ENCODE assay signal across 19 cellular contexts in the genomic region with DNA sequence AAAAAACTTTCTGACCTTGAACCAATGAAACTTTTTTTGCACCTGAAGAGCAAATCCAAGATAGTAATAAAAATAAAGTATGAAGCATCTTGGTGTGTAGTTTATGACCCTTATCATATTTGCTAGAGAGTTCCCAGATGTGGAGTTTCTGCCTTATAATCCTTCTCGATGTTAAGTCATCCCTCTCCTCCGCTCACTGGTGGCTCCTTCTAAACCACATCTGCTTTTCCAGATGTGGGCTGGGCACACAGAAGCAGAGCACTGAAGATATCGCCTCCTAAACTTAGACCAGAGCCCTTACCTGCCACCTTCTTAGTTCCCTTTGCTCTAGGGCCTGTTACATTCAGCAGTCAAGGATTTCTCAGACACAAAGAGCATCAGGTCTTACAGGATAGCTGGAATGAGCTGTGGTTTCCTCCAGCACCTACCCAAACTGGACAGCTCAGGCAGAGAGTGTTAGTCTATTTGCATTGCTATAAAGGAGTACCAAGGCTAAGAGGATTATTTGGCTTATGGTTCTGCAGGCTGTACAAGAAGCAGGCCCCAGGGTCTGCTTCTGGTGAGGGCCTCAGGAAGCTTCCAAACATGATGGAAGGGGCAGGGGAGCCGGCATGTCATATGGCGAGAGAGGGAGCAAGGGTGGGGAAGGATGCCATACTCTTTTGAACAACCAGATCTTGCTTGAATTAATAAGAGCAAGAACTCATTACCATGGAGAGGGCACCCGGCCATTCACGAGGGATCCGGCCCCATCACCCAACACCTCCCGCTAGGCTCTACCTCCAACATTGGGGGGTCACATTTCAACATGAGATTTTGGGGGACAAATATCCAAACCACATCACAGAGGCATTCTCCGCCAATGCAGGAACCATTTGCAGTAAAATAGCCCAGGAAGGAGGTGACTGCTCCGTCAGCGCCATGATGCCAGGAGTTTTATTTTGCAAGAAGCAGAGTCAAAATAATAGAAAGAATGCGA.
DNase-seq lines count a peak whose midpoint lies in the region; ATAC-seq, FAIRE-seq and TF ChIP-seq lines count a peak whose summit lies in the region.
"Had no signal": no experiment of that assay in that cellular context is flagged by ENCODE, and none has a peak within 500 bp of the region (broad histone marks: within the 10 kb centered on the region; RNA-seq: fewer than 3 reads in every experiment).

No MANE protein-coding gene starts in this region.

- H3K4me2 ChIP-seq in SK-N-SH: no peak overlapping the region
- no peak overlapping the region for H3K4me2 ChIP-seq in K562 (ENCODE audit: insufficient read depth, low read length)

- BruUV-seq in K562 (replicated peaks; lab: Mats Ljungman, UMichigan): no TSS peak

- H3K4me1 ChIP-seq in SK-N-SH (ENCODE audit: control insufficient read depth in 1 of 2, insufficient read depth in 2 of 2, low read depth in 1 of 2, low read length in 1 of 2): no peaks in the 10 kb centered on the region; a peak in 2 of 4 replicates
- H3K4me1 ChIP-seq in K562 (replicated peaks in 1 of 2; ENCODE audit: control insufficient read depth in 2 of 2, insufficient read depth in 2 of 2, low read length in 2 of 2): peaks cover 0 to 6% of the 10 kb centered on the region in 2 experiments; a peak in 1 of 5 replicates
- H3K4me1 ChIP-seq in kidney (ENCODE audit: control insufficient read depth in 1 of 2, insufficient read depth in 1 of 2, low read depth in 1 of 2, low read length in 2 of 2): no peaks in the 10 kb centered on the region
- no peaks in the 10 kb centered on the region for H3K4me1 ChIP-seq in vagina

- no peak overlapping the region for H3K9ac ChIP-seq in SK-N-SH
- H3K9ac ChIP-seq in K562 (ENCODE audit: insufficient read depth in 1 of 2, low read depth in 2 of 2, low read length in 2 of 2): no peak overlapping the region
- no peak overlapping the region for H3K9ac ChIP-seq in kidney (ENCODE audit: low read length in 2 of 2)

- CTCF ChIA-PET in SK-N-SH (lab: Yijun Ruan, JAX) (no interaction called here), K562 (lab: Yijun Ruan, JAX; ENCODE audit: low intra/inter-chr PET ratio) (no interaction called here)

- no peak overlapping the region for H3K27ac ChIP-seq in SK-N-SH (ENCODE audit: low read depth in 2 of 2, low read length in 1 of 2)
- H3K27ac ChIP-seq in K562 (ENCODE audit: extremely low read depth, low read depth, low read length): no peak overlapping the region
- H3K27ac ChIP-seq in kidney (ENCODE audit: low read depth in 2 of 2, low read length in 2 of 2): no peak overlapping the region
- H3K27ac ChIP-seq in vagina: no peak overlapping the region
- H3K27ac ChIP-seq: 22Rv1 had no signal

- no peak overlapping the region for H3K4me3 ChIP-seq in SK-N-SH (ENCODE audit: low read depth in 2 of 2, low read length in 1 of 2)
- no peak overlapping the region for H3K4me3 ChIP-seq in K562
- H3K4me3 ChIP-seq in kidney (ENCODE audit: low read length in 2 of 2): no peak overlapping the region
- no peak overlapping the region for H3K4me3 ChIP-seq in vagina

- H3F3A ChIP-seq in SK-N-SH (replicated peaks; ENCODE audit: insufficient read depth): no peaks in the 10 kb centered on the region

- H3K9me1 ChIP-seq in K562 (ENCODE audit: control insufficient read depth, insufficient read depth, low read length): no peaks in the 10 kb centered on the region

- H4K20me1 ChIP-seq in SK-N-SH (ENCODE audit: insufficient read depth): no peaks in the 10 kb centered on the region
- no peaks in the 10 kb centered on the region for H4K20me1 ChIP-seq in K562 (replicated peaks; ENCODE audit: control insufficient read depth, insufficient read depth, low read length)

- TF ChIP-seq CTCF in SK-N-SH (IDR thresholded peaks at IDR 0.05) (no peak), K562 (IDR thresholded peaks at IDR 0.05 in 2 of 3, conservative IDR thresholded peaks at IDR 0.05 in 1 of 3; ENCODE audit: insufficient read depth in 2 of 3, low read depth in 1 of 3, low read length in 3 of 3) (no peak), kidney (IDR thresholded peaks at IDR 0.05; ENCODE audit: borderline replicate concordance, extremely low read depth, insufficient read depth) (no peak), vagina (IDR thresholded peaks at IDR 0.05) (no peak)

- no peak for TF ChIP-seq EP300 in SK-N-SH (IDR thresholded peaks at IDR 0.05; ENCODE audit: borderline replicate concordance in 1 of 2, low read depth in 1 of 2, low read length in 1 of 2)
- no peak for TF ChIP-seq EP300 in K562 (IDR thresholded peaks at IDR 0.05; ENCODE audit: low read length)

- no peaks in the 10 kb centered on the region for H3K79me2 ChIP-seq in SK-N-SH (ENCODE audit: insufficient read depth)
- H3K79me2 ChIP-seq in K562 (ENCODE audit: control insufficient read depth, insufficient read depth, low read length): no peaks in the 10 kb centered on the region

- H3K9me3 ChIP-seq in SK-N-SH: no peaks in the 10 kb centered on the region
- H3K9me3 ChIP-seq in K562 (replicated peaks; ENCODE audit: control insufficient read depth, insufficient read depth, low read depth, low read length): no peaks in the 10 kb centered on the region
- no peaks in the 10 kb centered on the region for H3K9me3 ChIP-seq in kidney (ENCODE audit: control insufficient read depth in 1 of 2, low read length in 2 of 2)
- no peaks in the 10 kb centered on the region for H3K9me3 ChIP-seq in vagina

- POLR2A ChIA-PET in SK-N-SH (lab: Yijun Ruan, JAX): no interaction called here
- POLR2A ChIA-PET in K562 (lab: Yijun Ruan, JAX): interaction anchor here (0.6 kb wide), 1 partner anchor 128 kb away, joined by 5 read pairs; no protein-coding TSS in a partner anchor

- FAIRE-seq in K562 (lab: Jason Lieb, UNC) (no peak), kidney (lab: Jason Lieb, UNC) (no peak)
- FAIRE-seq: RCC 7860 had no signal

- in situ Hi-C loops in K562 (cut with MboI): no loop called here

- TF ChIP-seq POLR2A in K562 (conservative IDR thresholded peaks at IDR 0.05) (no peak), vagina (IDR thresholded peaks at IDR 0.05) (no peak)

- WGBS in SK-N-SH (ENCODE audit: low lambda C conversion rate): 55% methylated on average over 10 of the region's 13 CpGs
- WGBS in K562 (ENCODE audit: insufficient coverage, low coverage, missing lambda C conversion rate): 15% methylated on average over 13 of the region's 13 CpGs

- H3K9me2 ChIP-seq in SK-N-SH: no peaks in the 10 kb centered on the region

- H2AFZ ChIP-seq in SK-N-SH (ENCODE audit: low read depth) (no peak overlapping the region), K562 (ENCODE audit: low read depth, low read length) (no peak overlapping the region)

- DNase-seq in SK-N-SH (no peak), K562 (ENCODE audit: extremely low read depth in 1 of 4, low spot score in 3 of 4) (peak in 1 of 4 experiments; percentile 2), kidney (peak; percentile 16), vagina (ENCODE audit: extremely low spot score in 2 of 2) (peak; percentile 54 to 61), NCI-H2227 (lab: John Stamatoyannopoulos, UW; ENCODE audit: unreplicated experiment) (no peak)
- no peak for DNase-seq in activated CD4-positive, alpha-beta T cell treated with anti-CD3 and anti-CD28 coated beads, Interleukin-2, amount 50 U/mL, for 4 hours
- DNase-seq: DND-41, H7, Karpas-422, NCI-H1092 treated with DMSO at 0.1 percent for 48 hours, NCI-H146, NCI-H2081, NCI-H2171 treated with DMSO at 0.1 percent for 48 hours, NCI-H446 treated with DMSO at 0.1 percent for 48 hours, Right ventricle myocardium superior had no signal

- ATAC-seq in SK-N-SH treated with all-trans-retinoic acid at 6 μM for 48 hours (no peak), K562 (peak; percentile 51; the same call in 2 of the 3 replicates), HG03342 (IDR thresholded peaks at IDR 0.05; ENCODE audit: unreplicated experiment) (no peak)

- TF ChIP-seq RAD21 in SK-N-SH (IDR thresholded peaks at IDR 0.05; ENCODE audit: low read length): no peak
- no peak for TF ChIP-seq RAD21 in K562 (CRISPR knock-in tag; conservative IDR thresholded peaks at IDR 0.05 in 1 of 2, IDR thresholded peaks at IDR 0.05 in 1 of 2)

- H3K36me3 ChIP-seq in SK-N-SH (replicated peaks in 1 of 2; ENCODE audit: control insufficient read depth in 1 of 2, insufficient read depth in 2 of 2, low read length in 1 of 2) (no peaks in the 10 kb centered on the region), K562 (ENCODE audit: control insufficient read depth, insufficient read depth, low read length) (no peaks in the 10 kb centered on the region), kidney (ENCODE audit: control insufficient read depth in 1 of 2, insufficient read depth in 2 of 2, low read length in 2 of 2) (no peaks in the 10 kb centered on the region), vagina (no peaks in the 10 kb centered on the region)

- intact Hi-C loops in K562 (cut with micrococcal nuclease): no loop called here
- intact Hi-C loops in kidney (cut with DNase I): no loop called here
- intact Hi-C loops in vagina (cut with DNase I): no loop called here

- H3K27me3 ChIP-seq in SK-N-SH (ENCODE audit: insufficient read depth) (no peaks in the 10 kb centered on the region), K562 (ENCODE audit: control insufficient read depth in 2 of 2, insufficient read depth in 2 of 2, low read length in 2 of 2) (peaks cover 8 to 27% of the 10 kb centered on the region in 2 experiments; a peak in 4 of 5 replicates), vagina (no peaks in the 10 kb centered on the region)

TF ChIP-seq in SK-N-SH treated with all-trans-retinoic acid at 6 μM for 48 hours, 23 proteins besides CTCF, POLR2A, EP300 and RAD21:
- TF ChIP-seq ZFP30 (CRISPR knock-in tag; IDR thresholded peaks at IDR 0.05) (no peak), TCF4 (CRISPR knock-in tag; IDR thresholded peaks at IDR 0.05; ENCODE audit: borderline replicate concordance) (no peak), TOX (CRISPR knock-in tag; IDR thresholded peaks at IDR 0.05; ENCODE audit: borderline replicate concordance) (no peak), ISL1 (CRISPR knock-in tag; IDR thresholded peaks at IDR 0.05) (no peak), GLIS3 (CRISPR knock-in tag; IDR thresholded peaks at IDR 0.05) (no peak)

TF ChIP-seq in K562, 482 proteins besides CTCF, POLR2A, EP300 and RAD21 (continues in another document):
- no peak for TF ChIP-seq TAF7 (tag; IDR thresholded peaks at IDR 0.05)
- TF ChIP-seq EHMT2 (IDR thresholded peaks at IDR 0.05): 0 out of 2 replicates have a peak, but pooled peaks have one; percentile 22
- 0 out of 2 replicates have a peak, but pooled peaks have one; percentile 54 for TF ChIP-seq MIER1 (IDR thresholded peaks at IDR 0.05; ENCODE audit: low read depth)
- peak; percentile 57 for TF ChIP-seq TCF3 (CRISPR knock-in tag; IDR thresholded peaks at IDR 0.05)

Comparison
In these comparisons a context has a peak if more than half of its experiments do, and no peak if none do; other contexts are left out.
1. DNase-seq: peak in kidney (single experiment) and vagina (2 of 2); none in SK-N-SH (single experiment), NCI-H2227 (single experiment) and activated CD4-positive, alpha-beta T cell treated with anti-CD3 and anti-CD28 coated beads, Interleukin-2, amount 50 U/mL, for 4 hours (0 of 2).